Comparison of ENCODE assay signal across 1 cellular context in the genomic region with DNA sequence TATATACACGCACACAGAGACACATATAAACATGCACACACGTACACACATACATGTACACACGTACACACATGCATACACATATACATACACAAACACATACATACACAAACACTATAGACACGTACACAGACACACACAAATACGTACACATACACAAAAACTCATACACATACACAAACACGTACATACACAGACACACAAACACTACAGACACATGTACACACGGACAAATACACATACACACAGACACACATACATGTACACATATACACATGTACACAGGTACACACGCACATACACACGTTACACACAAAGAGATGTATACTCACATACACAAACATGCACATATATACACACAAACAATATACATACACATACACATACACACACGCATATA.
TF ChIP-seq lines count a peak whose summit lies in the region.

No MANE protein-coding gene starts in this region.

TF ChIP-seq in HepG2, 621 proteins besides CTCF, POLR2A, EP300 and RAD21 (continued from another document):
- TF ChIP-seq, protein P1, sequence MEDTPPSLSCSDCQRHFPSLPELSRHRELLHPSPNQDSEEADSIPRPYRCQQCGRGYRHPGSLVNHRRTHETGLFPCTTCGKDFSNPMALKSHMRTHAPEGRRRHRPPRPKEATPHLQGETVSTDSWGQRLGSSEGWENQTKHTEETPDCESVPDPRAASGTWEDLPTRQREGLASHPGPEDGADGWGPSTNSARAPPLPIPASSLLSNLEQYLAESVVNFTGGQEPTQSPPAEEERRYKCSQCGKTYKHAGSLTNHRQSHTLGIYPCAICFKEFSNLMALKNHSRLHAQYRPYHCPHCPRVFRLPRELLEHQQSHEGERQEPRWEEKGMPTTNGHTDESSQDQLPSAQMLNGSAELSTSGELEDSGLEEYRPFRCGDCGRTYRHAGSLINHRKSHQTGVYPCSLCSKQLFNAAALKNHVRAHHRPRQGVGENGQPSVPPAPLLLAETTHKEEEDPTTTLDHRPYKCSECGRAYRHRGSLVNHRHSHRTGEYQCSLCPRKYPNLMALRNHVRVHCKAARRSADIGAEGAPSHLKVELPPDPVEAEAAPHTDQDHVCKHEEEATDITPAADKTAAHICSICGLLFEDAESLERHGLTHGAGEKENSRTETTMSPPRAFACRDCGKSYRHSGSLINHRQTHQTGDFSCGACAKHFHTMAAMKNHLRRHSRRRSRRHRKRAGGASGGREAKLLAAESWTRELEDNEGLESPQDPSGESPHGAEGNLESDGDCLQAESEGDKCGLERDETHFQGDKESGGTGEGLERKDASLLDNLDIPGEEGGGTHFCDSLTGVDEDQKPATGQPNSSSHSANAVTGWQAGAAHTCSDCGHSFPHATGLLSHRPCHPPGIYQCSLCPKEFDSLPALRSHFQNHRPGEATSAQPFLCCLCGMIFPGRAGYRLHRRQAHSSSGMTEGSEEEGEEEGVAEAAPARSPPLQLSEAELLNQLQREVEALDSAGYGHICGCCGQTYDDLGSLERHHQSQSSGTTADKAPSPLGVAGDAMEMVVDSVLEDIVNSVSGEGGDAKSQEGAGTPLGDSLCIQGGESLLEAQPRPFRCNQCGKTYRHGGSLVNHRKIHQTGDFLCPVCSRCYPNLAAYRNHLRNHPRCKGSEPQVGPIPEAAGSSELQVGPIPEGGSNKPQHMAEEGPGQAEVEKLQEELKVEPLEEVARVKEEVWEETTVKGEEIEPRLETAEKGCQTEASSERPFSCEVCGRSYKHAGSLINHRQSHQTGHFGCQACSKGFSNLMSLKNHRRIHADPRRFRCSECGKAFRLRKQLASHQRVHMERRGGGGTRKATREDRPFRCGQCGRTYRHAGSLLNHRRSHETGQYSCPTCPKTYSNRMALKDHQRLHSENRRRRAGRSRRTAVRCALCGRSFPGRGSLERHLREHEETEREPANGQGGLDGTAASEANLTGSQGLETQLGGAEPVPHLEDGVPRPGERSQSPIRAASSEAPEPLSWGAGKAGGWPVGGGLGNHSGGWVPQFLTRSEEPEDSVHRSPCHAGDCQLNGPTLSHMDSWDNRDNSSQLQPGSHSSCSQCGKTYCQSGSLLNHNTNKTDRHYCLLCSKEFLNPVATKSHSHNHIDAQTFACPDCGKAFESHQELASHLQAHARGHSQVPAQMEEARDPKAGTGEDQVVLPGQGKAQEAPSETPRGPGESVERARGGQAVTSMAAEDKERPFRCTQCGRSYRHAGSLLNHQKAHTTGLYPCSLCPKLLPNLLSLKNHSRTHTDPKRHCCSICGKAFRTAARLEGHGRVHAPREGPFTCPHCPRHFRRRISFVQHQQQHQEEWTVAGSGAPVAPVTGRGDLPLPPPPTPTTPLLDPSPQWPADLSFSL (CRISPR knock-in tag; IDR thresholded peaks at IDR 0.05): 0 out of 2 replicates have a peak, but pooled peaks have one; percentile 31
